ENCODE assay signal across 22 cellular contexts in genomic region chr11:66725646-66726045, GRCh38. TPM values are rescaled to one million over a fixed set of nuclear protein-coding genes. Genes with fewer than 3 reads are reported as not detected.
DNase-seq lines count a peak whose midpoint lies in the region; ATAC-seq and TF ChIP-seq lines count a peak whose summit lies in the region.
"Had no signal": no experiment of that assay in that cellular context is flagged by ENCODE, and none has a peak within 500 bp of the region (broad histone marks: within the 10 kb centered on the region; RNA-seq: fewer than 3 reads in every experiment).

No MANE protein-coding gene starts in this region.

- no peak overlapping the region for H4K8ac ChIP-seq in mesenchymal stem cell (ENCODE audit: low read length)

- H2BK15ac ChIP-seq in mesenchymal stem cell (ENCODE audit: low read depth, poor library complexity, severe bottlenecking), result no peak overlapping the region

- no peak for TF ChIP-seq POLR2A in body of pancreas (IDR thresholded peaks at IDR 0.05)

- H3K14ac ChIP-seq in mesenchymal stem cell (ENCODE audit: low read length in 2 of 2), result no peak overlapping the region

- H3K4me3 ChIP-seq in astrocyte of the spinal cord (ENCODE audit: low read depth, low read length) (no peak overlapping the region), mesenchymal stem cell (ENCODE audit: insufficient read depth in 1 of 2, low read depth in 1 of 2, low read length in 2 of 2) (no peak overlapping the region), body of pancreas (no peak overlapping the region), left ventricle myocardium inferior (no peak overlapping the region)
- H3K4me3 ChIP-seq: GM12878, lower lobe of right lung, right atrium auricular region, uterus had no signal

- H3K9ac ChIP-seq in mesenchymal stem cell (ENCODE audit: low read length), result no peak overlapping the region
- H3K9ac ChIP-seq: SK-N-SH had no signal

- H3K4me1 ChIP-seq in mesenchymal stem cell (ENCODE audit: control insufficient read depth, insufficient read depth, low read depth, low read length) (peaks cover 29% of the 10 kb centered on the region), body of pancreas (peaks cover 25% of the 10 kb centered on the region), left ventricle myocardium inferior (peaks cover 14% of the 10 kb centered on the region)
- H3K4me1 ChIP-seq: uterus had no signal

- H3K27ac ChIP-seq in mesenchymal stem cell (ENCODE audit: low read length, poor library complexity, severe bottlenecking) (peak overlapping the region; percentile 97), body of pancreas (no peak overlapping the region), left ventricle myocardium inferior (replicated peaks) (no peak overlapping the region)
- H3K27ac ChIP-seq: lower lobe of right lung, right atrium auricular region, uterus had no signal

- H3K36me3 ChIP-seq in mesenchymal stem cell (ENCODE audit: control insufficient read depth in 1 of 2, insufficient read depth in 2 of 2, low read depth in 1 of 2, low read length in 2 of 2), result peaks cover 0 to 8% of the 10 kb centered on the region in 2 experiments
- no peaks in the 10 kb centered on the region for H3K36me3 ChIP-seq in body of pancreas (replicated peaks in 1 of 2; ENCODE audit: insufficient read depth in 1 of 2, low read depth in 2 of 2)
- H3K36me3 ChIP-seq in left ventricle myocardium inferior, result no peaks in the 10 kb centered on the region
- H3K36me3 ChIP-seq: lower lobe of right lung, right atrium auricular region, uterus had no signal

- no peak overlapping the region for H3K27ac Mint-ChIP-seq in natural killer cell treated with Interleukin-12 subunit alpha and Interleukin-12 subunit beta and Interleukin-15 and Interleukin-18, amount 100 ng/mL, for 72 hours
- H3K27ac Mint-ChIP-seq in natural killer cell (no peak overlapping the region), immature natural killer cell (no peak overlapping the region)
- H3K27ac Mint-ChIP-seq: activated CD4-positive, alpha-beta T cell treated with anti-CD3 and anti-CD28 coated beads, Interleukin-2, amount 10 ng/mL, durations not matched to agents 7 days and 5 days; activated naive CD4-positive, alpha-beta T cell treated with anti-CD3 and anti-CD28 coated beads, Interleukin-2, amount 50 U/mL, for 24 hours had no signal

- peak; percentile 51 for DNase-seq in natural killer cell treated with Interleukin-12 subunit alpha and Interleukin-12 subunit beta and Interleukin-15 and Interleukin-18, amount 100 ng/mL, for 72 hours (ENCODE audit: low spot score)
- no peak for DNase-seq in natural killer cell
- peak; percentile 27 for DNase-seq in astrocyte of the spinal cord (ENCODE audit: low read depth, low spot score)
- DNase-seq in mesenchymal stem cell, result peak; percentile 23
- no peak for DNase-seq in immature natural killer cell
- no peak for DNase-seq in NCI-H146 (lab: John Stamatoyannopoulos, UW)
- no peak for DNase-seq in body of pancreas
- DNase-seq in left ventricle myocardium inferior, result no peak
- DNase-seq: activated CD4-positive, alpha-beta T cell treated with anti-CD3 and anti-CD28 coated beads, Interleukin-2, amount 10 ng/mL, durations not matched to agents 7 days and 5 days; activated T-cell treated with anti-CD3 and anti-CD28 coated beads for 4 hours; effector memory CD4-positive, alpha-beta T cell; hypothalamus; lower lobe of right lung; naive thymus-derived CD8-positive, alpha-beta T cell; NCI-H1417; NCI-H524 treated with DMSO at 0.1 percent for 48 hours; OCI-M1; SK-N-SH; uterus had no signal

- H3K36me3 Mint-ChIP-seq in natural killer cell treated with Interleukin-12 subunit alpha and Interleukin-12 subunit beta and Interleukin-15 and Interleukin-18, amount 100 ng/mL, for 72 hours, result peaks cover 6% of the 10 kb centered on the region
- H3K36me3 Mint-ChIP-seq in natural killer cell (no peaks in the 10 kb centered on the region), immature natural killer cell (peaks cover 0 to 3% (median 0%) of the 10 kb centered on the region in 3 donors)
- H3K36me3 Mint-ChIP-seq: activated naive CD4-positive, alpha-beta T cell treated with anti-CD3 and anti-CD28 coated beads, Interleukin-2, amount 50 U/mL, for 24 hours had no signal

- H2BK120ac ChIP-seq in mesenchymal stem cell (ENCODE audit: low read depth, low read length), result no peak overlapping the region

- no peak overlapping the region for H3K4me3 Mint-ChIP-seq in natural killer cell treated with Interleukin-12 subunit alpha and Interleukin-12 subunit beta and Interleukin-15 and Interleukin-18, amount 100 ng/mL, for 72 hours
- H3K4me3 Mint-ChIP-seq in natural killer cell (no peak overlapping the region), immature natural killer cell (no peak overlapping the region)
- H3K4me3 Mint-ChIP-seq: activated CD4-positive, alpha-beta T cell treated with anti-CD3 and anti-CD28 coated beads, Interleukin-2, amount 10 ng/mL, durations not matched to agents 7 days and 5 days had no signal

- no peak overlapping the region for H2BK5ac ChIP-seq in mesenchymal stem cell (ENCODE audit: low read depth, low read length, poor library complexity, severe bottlenecking)

- H2AK5ac ChIP-seq in mesenchymal stem cell (ENCODE audit: low read length, severe bottlenecking), result no peak overlapping the region

- H2BK12ac ChIP-seq in mesenchymal stem cell (ENCODE audit: low read length in 2 of 2), result no peak overlapping the region

- no peak overlapping the region for H4K91ac ChIP-seq in mesenchymal stem cell (ENCODE audit: low read length)

- intact Hi-C loops in natural killer cell (cut with micrococcal nuclease), result no loop called here
- intact Hi-C loops in body of pancreas (cut with DNase I), result no loop called here
- intact Hi-C loops in left ventricle myocardium inferior (cut with micrococcal nuclease), result no loop called here

- no peak for TF ChIP-seq CTCF in natural killer cell (IDR thresholded peaks at IDR 0.05)
- no peak for TF ChIP-seq CTCF in astrocyte of the spinal cord (IDR thresholded peaks at IDR 0.05; ENCODE audit: low read depth, low read length)
- no peak for TF ChIP-seq CTCF in body of pancreas (IDR thresholded peaks at IDR 0.05)
- TF ChIP-seq CTCF in left ventricle myocardium inferior (IDR thresholded peaks at IDR 0.05; ENCODE audit: borderline replicate concordance), result no peak

- peaks cover 15 to 18% of the 10 kb centered on the region in 2 donors for H3K4me1 Mint-ChIP-seq in natural killer cell treated with Interleukin-12 subunit alpha and Interleukin-12 subunit beta and Interleukin-15 and Interleukin-18, amount 100 ng/mL, for 72 hours (ENCODE audit: low read depth in 2 of 2)
- peaks cover 11 to 20% of the 10 kb centered on the region in 2 donors for H3K4me1 Mint-ChIP-seq in natural killer cell
- H3K4me1 Mint-ChIP-seq in immature natural killer cell, result peaks cover 17 to 19% of the 10 kb centered on the region in 2 donors

- H3K9me3 ChIP-seq in mesenchymal stem cell (ENCODE audit: control insufficient read depth, low read length) (no peaks in the 10 kb centered on the region), body of pancreas (no peaks in the 10 kb centered on the region), left ventricle myocardium inferior (replicated peaks) (no peaks in the 10 kb centered on the region)
- H3K9me3 ChIP-seq: lower lobe of right lung, right atrium auricular region, SK-N-SH, uterus had no signal

- H3K4me2 ChIP-seq in mesenchymal stem cell (ENCODE audit: low read length, poor library complexity, severe bottlenecking), result peak overlapping the region; percentile 20
- H3K4me2 ChIP-seq: SK-N-SH had no signal

- no peaks in the 10 kb centered on the region for H3K9me3 Mint-ChIP-seq in natural killer cell treated with Interleukin-12 subunit alpha and Interleukin-12 subunit beta and Interleukin-15 and Interleukin-18, amount 100 ng/mL, for 72 hours
- no peaks in the 10 kb centered on the region for H3K9me3 Mint-ChIP-seq in natural killer cell
- peaks cover 0 to 5% (median 0%) of the 10 kb centered on the region in 6 donors for H3K9me3 Mint-ChIP-seq in immature natural killer cell
- H3K9me3 Mint-ChIP-seq: activated CD4-positive, alpha-beta T cell treated with anti-CD3 and anti-CD28 coated beads, Interleukin-2, amount 10 ng/mL, durations not matched to agents 7 days and 5 days; activated naive CD4-positive, alpha-beta T cell treated with anti-CD3 and anti-CD28 coated beads, Interleukin-2, amount 50 U/mL, for 24 hours; naive thymus-derived CD8-positive, alpha-beta T cell had no signal

- H3K79me1 ChIP-seq in mesenchymal stem cell (replicated peaks; ENCODE audit: low read length, poor library complexity, severe bottlenecking), result peaks cover 12% of the 10 kb centered on the region

- no peak overlapping the region for H2AFZ ChIP-seq in mesenchymal stem cell (ENCODE audit: low read depth, low read length)

- 47% methylated on average over 10 of the region's 10 CpGs for WGBS in mesenchymal stem cell
- 51 to 61% methylated on average over 10 of the region's 10 CpGs for WGBS in body of pancreas, 2 donors

- no peak overlapping the region for H3K4ac ChIP-seq in mesenchymal stem cell (ENCODE audit: low read depth in 1 of 2, low read length in 2 of 2)

- no peak overlapping the region for H3K23ac ChIP-seq in mesenchymal stem cell (ENCODE audit: low read length in 2 of 2)

- H3K27me3 Mint-ChIP-seq in natural killer cell treated with Interleukin-12 subunit alpha and Interleukin-12 subunit beta and Interleukin-15 and Interleukin-18, amount 100 ng/mL, for 72 hours, result peaks cover 35 to 36% of the 10 kb centered on the region in 2 donors
- H3K27me3 Mint-ChIP-seq in natural killer cell (ENCODE audit: low read depth in 2 of 2) (peaks cover 33 to 46% of the 10 kb centered on the region in 2 donors), immature natural killer cell (ENCODE audit: low read depth in 3 of 3) (peaks cover 18 to 36% (median 22%) of the 10 kb centered on the region in 3 donors)

- in situ Hi-C loops in astrocyte of the spinal cord (cut with HindIII; ENCODE audit: low sequenced_read_pairs), result no loop called here

- no peak overlapping the region for H3K18ac ChIP-seq in mesenchymal stem cell (ENCODE audit: low read depth in 1 of 2, low read length in 2 of 2)

- peaks cover 0 to 70% of the 10 kb centered on the region in 2 experiments for H3K27me3 ChIP-seq in mesenchymal stem cell (ENCODE audit: control insufficient read depth in 1 of 2, insufficient read depth in 1 of 2, low read length in 2 of 2)
- no peaks in the 10 kb centered on the region for H3K27me3 ChIP-seq in body of pancreas
- peaks cover 75% of the 10 kb centered on the region for H3K27me3 ChIP-seq in left ventricle myocardium inferior (ENCODE audit: low read depth)
- H3K27me3 ChIP-seq: uterus had no signal

- ATAC-seq in natural killer cell treated with Interleukin-12 subunit alpha and Interleukin-12 subunit beta and Interleukin-15 and Interleukin-18, amount 100 ng/mL, for 72 hours, result no peak
- ATAC-seq in natural killer cell, result no peak
- ATAC-seq in body of pancreas, result no peak
- ATAC-seq: GM12878; lower lobe of right lung; naive thymus-derived CD8-positive, alpha-beta T cell had no signal

RNA-seq across cellular contexts. Expression of gene SPTBN2, which starts 3.4 kb away (rescaled TPM):
- total RNA-seq in natural killer cell treated with Interleukin-12 subunit alpha and Interleukin-12 subunit beta and Interleukin-15 and Interleukin-18, amount 100 ng/mL, for 72 hours, result under 1 TPM in 1 of 2 donors, not detected in 1; 0.93 TPM
- 1 to 10 TPM in 1 of 3 donors, not detected in 2; 1.1 TPM for total RNA-seq in natural killer cell
- polyA plus RNA-seq in mesenchymal stem cell (2013, experiment 1 of 2), result 0.14 TPM
- polyA plus RNA-seq in mesenchymal stem cell (2013, experiment 2 of 2), result 0.10 TPM
- not detected for polyA plus RNA-seq in immature natural killer cell
- total RNA-seq in body of pancreas, result 10 to 100 TPM; 40.0 to 52.1 TPM
- total RNA-seq in left ventricle myocardium inferior, result 0.77 TPM

RNA-seq across cellular contexts. Expression of gene RBM4B, which starts 48.0 kb away (rescaled TPM):
- 10 to 100 TPM; 14.8 to 16.7 TPM for total RNA-seq in natural killer cell treated with Interleukin-12 subunit alpha and Interleukin-12 subunit beta and Interleukin-15 and Interleukin-18, amount 100 ng/mL, for 72 hours
- 10 to 100 TPM; 11.1 to 23.0 (median 12.4) TPM for total RNA-seq in natural killer cell
- 20.3 TPM for polyA plus RNA-seq in mesenchymal stem cell (2013, experiment 1 of 2)
- 19.6 TPM for polyA plus RNA-seq in mesenchymal stem cell (2013, experiment 2 of 2)
- polyA plus RNA-seq in immature natural killer cell, result 10 to 100 TPM in 2 of 3 donors, 1 to 10 TPM in 1; 8.6 to 24.6 (median 16.0) TPM
- 10 to 100 TPM; 13.2 to 22.6 TPM for total RNA-seq in body of pancreas
- 11.8 TPM for total RNA-seq in left ventricle myocardium inferior

Comparison
In these comparisons a context has a peak if more than half of its experiments do, and no peak if none do; other contexts are left out.
1. DNase-seq: peak in natural killer cell treated with Interleukin-12 subunit alpha and Interleukin-12 subunit beta and Interleukin-15 and Interleukin-18, amount 100 ng/mL, for 72 hours (single experiment), astrocyte of the spinal cord (single experiment) and mesenchymal stem cell (single experiment); none in natural killer cell (single experiment), immature natural killer cell (0 of 3), NCI-H146 (single experiment), body of pancreas (0 of 4) and left ventricle myocardium inferior (single experiment).
2. RNA of gene SPTBN2, which starts 3.4 kb away (total RNA-seq): 40.0 to 52.1 TPM in body of pancreas; 0.93 TPM in natural killer cell treated with Interleukin-12 subunit alpha and Interleukin-12 subunit beta and Interleukin-15 and Interleukin-18, amount 100 ng/mL, for 72 hours, 0.77 TPM in left ventricle myocardium inferior (single experiment) and 1.1 TPM in natural killer cell; every median in the first group is over 10 times any median in the second.